20 cellular contexts compared by ENCODE assay signal in genomic region chr10:131926743-131927595, GRCh38. TPM values are rescaled to one million over a fixed set of nuclear protein-coding genes. Genes with fewer than 3 reads are reported as not detected.
DNase-seq lines count a peak whose midpoint lies in the region; ATAC-seq and TF ChIP-seq lines count a peak whose summit lies in the region.
"Had no signal": no experiment of that assay in that cellular context is flagged by ENCODE, and none has a peak within 500 bp of the region (broad histone marks: within the 10 kb centered on the region; RNA-seq: fewer than 3 reads in every experiment).

No MANE protein-coding gene starts in this region.

- ATAC-seq in T-helper 17 cell (no peak), memory B cell (ENCODE audit: low read depth) (no peak)

- H3K4me1 Mint-ChIP-seq in MCF 10A (ENCODE audit: insufficient read depth, unreplicated experiment) (peaks cover 23% of the 10 kb centered on the region), T-helper 17 cell (peaks cover 51% of the 10 kb centered on the region), memory B cell (peaks cover 46% of the 10 kb centered on the region)

- peaks cover 10% of the 10 kb centered on the region for H3K4me1 ChIP-seq in mammary epithelial cell (ENCODE audit: insufficient read depth, low read length)
- H3K4me1 ChIP-seq in HAP-1, result peaks cover 2% of the 10 kb centered on the region

- POLR2A ChIA-PET in MCF 10A (lab: Yijun Ruan, JAX), result no interaction called here

- 97% methylated on average over 21 of the region's 28 CpGs for WGBS in mammary epithelial cell (ENCODE audit: low coverage, missing lambda C conversion rate)

- no peak overlapping the region for H3K4me2 ChIP-seq in mammary epithelial cell (ENCODE audit: insufficient read depth, low read depth, low read length)

- H3K79me2 ChIP-seq in mammary epithelial cell (ENCODE audit: insufficient read depth, low read length), result peaks cover 100% of the 10 kb centered on the region

- H2AFZ ChIP-seq in mammary epithelial cell (ENCODE audit: low read depth, low read length), result no peak overlapping the region

- H3K27me3 Mint-ChIP-seq in MCF 10A (ENCODE audit: insufficient read depth, unreplicated experiment) (no peaks in the 10 kb centered on the region), T-helper 17 cell (no peaks in the 10 kb centered on the region), memory B cell (no peaks in the 10 kb centered on the region)
- H3K27me3 Mint-ChIP-seq: IgD-negative memory B cell had no signal

- no peak for DNase-seq in MCF 10A (ENCODE audit: unreplicated experiment)
- DNase-seq in mammary epithelial cell, result no peak
- DNase-seq in T-helper 17 cell, result no peak
- no peak for DNase-seq in memory B cell (ENCODE audit: low spot score in 2 of 2)
- no peak for DNase-seq in HAP-1 (ENCODE audit: low spot score in 2 of 2)
- DNase-seq in NCI-H1417 (lab: John Stamatoyannopoulos, UW), result no peak
- DNase-seq in NCI-H2196 treated with DMSO at 0.1 percent for 48 hours (lab: John Stamatoyannopoulos, UW; ENCODE audit: unreplicated experiment), result no peak
- DNase-seq: activated CD4-positive, CD25-positive, alpha-beta regulatory T cell treated with anti-CD3 and anti-CD28 coated beads, Interleukin-2, amount 50 U/mL, for 72 hours; anterior cingulate cortex; DMS53; islet precursor cell; NCI-H2081 treated with DMSO at 0.1 percent for 48 hours; NCI-H524; occipital lobe; Right ventricle myocardium superior; substantia nigra; T-helper 9 cell had no signal

- H3K4me3 ChIP-seq in mammary epithelial cell (replicated peaks in 1 of 3; ENCODE audit: insufficient read depth in 1 of 3, low read depth in 2 of 3, low read length in 3 of 3) (no peak overlapping the region), HAP-1 (no peak overlapping the region)
- H3K4me3 ChIP-seq: right lobe of liver had no signal

- CTCF ChIA-PET in MCF 10A (lab: Yijun Ruan, JAX), result interaction anchor here (0.7 to 1.8 kb wide), 3 partner anchors 10 to 216 kb away, joined by 3 to 10 read pairs (median 4); no protein-coding TSS in a partner anchor
- CTCF ChIA-PET in mammary epithelial cell (lab: Charles Lee; ENCODE audit: low non-redundant PET), result no interaction called here

- peaks cover 2% of the 10 kb centered on the region for H4K20me1 ChIP-seq in mammary epithelial cell (ENCODE audit: insufficient read depth, low read length)

- BruUV-seq in MCF 10A (replicated peaks; lab: Mats Ljungman, UMichigan) (no TSS peak), mammary epithelial cell (replicated peaks; lab: Mats Ljungman, UMichigan) (no TSS peak)

- intact Hi-C loops in MCF 10A (cut with micrococcal nuclease), result no loop called here
- intact Hi-C loops in mammary epithelial cell (cut with micrococcal nuclease), result no loop called here

- H3K4me3 Mint-ChIP-seq in MCF 10A (ENCODE audit: unreplicated experiment) (no peak overlapping the region), T-helper 17 cell (peak overlapping the region; percentile 69), memory B cell (peak overlapping the region; percentile 45)
- H3K4me3 Mint-ChIP-seq: mesothelial cell of epicardium had no signal

- H3K27ac ChIP-seq in mammary epithelial cell (ENCODE audit: insufficient read depth, low read depth, low read length), result no peak overlapping the region
- H3K27ac ChIP-seq: right lobe of liver had no signal

- H3K27ac Mint-ChIP-seq in MCF 10A (ENCODE audit: low read depth, unreplicated experiment) (peak overlapping the region; percentile 84), T-helper 17 cell (peak overlapping the region; percentile 62), memory B cell (no peak overlapping the region)
- H3K27ac Mint-ChIP-seq: mesothelial cell of epicardium had no signal

- dilution Hi-C loops in mammary epithelial cell (cut with HindIII; ENCODE audit: low sequenced_read_pairs), result no loop called here

- H3K36me3 Mint-ChIP-seq in MCF 10A (ENCODE audit: insufficient read depth, unreplicated experiment), result peaks cover 10% of the 10 kb centered on the region
- H3K36me3 Mint-ChIP-seq in T-helper 17 cell (ENCODE audit: low read depth), result peaks cover 12% of the 10 kb centered on the region
- H3K36me3 Mint-ChIP-seq in memory B cell, result peaks cover 19% of the 10 kb centered on the region

- no peak overlapping the region for H3K9ac ChIP-seq in mammary epithelial cell (ENCODE audit: insufficient read depth, low read length)

- peaks cover 12% of the 10 kb centered on the region for H3K9me3 ChIP-seq in mammary epithelial cell (replicated peaks; ENCODE audit: insufficient read depth, low read length)
- H3K9me3 ChIP-seq in T-helper 17 cell (ENCODE audit: control insufficient read depth, low read length, poor library complexity, severe bottlenecking), result no peaks in the 10 kb centered on the region
- peaks cover 12% of the 10 kb centered on the region for H3K9me3 ChIP-seq in HAP-1
- H3K9me3 ChIP-seq: right lobe of liver had no signal

- H3K36me3 ChIP-seq in mammary epithelial cell (ENCODE audit: insufficient read depth, low read length), result no peaks in the 10 kb centered on the region
- H3K36me3 ChIP-seq in HAP-1 (replicated peaks), result no peaks in the 10 kb centered on the region; the same call in none of the 2 replicates
- H3K36me3 ChIP-seq: right lobe of liver had no signal

- H3K27me3 ChIP-seq in mammary epithelial cell (ENCODE audit: insufficient read depth, low read length) (no peaks in the 10 kb centered on the region), HAP-1 (ENCODE audit: low read depth) (no peaks in the 10 kb centered on the region)
- H3K27me3 ChIP-seq: right lobe of liver had no signal

- TF ChIP-seq CTCF in MCF 10A (IDR thresholded peaks at IDR 0.05; ENCODE audit: unreplicated experiment) (no peak), mammary epithelial cell (conservative IDR thresholded peaks at IDR 0.05 in 1 of 2, IDR thresholded peaks at IDR 0.05 in 1 of 2; ENCODE audit: extremely low read depth in 1 of 2, insufficient read depth in 1 of 2, low read depth in 1 of 2, low read length in 2 of 2) (no peak)

- H3K9me3 Mint-ChIP-seq in MCF 10A (ENCODE audit: unreplicated experiment) (no peaks in the 10 kb centered on the region), memory B cell (peaks cover 2% of the 10 kb centered on the region)

- in situ Hi-C loops in mammary epithelial cell (cut with MboI; ENCODE audit: low sequenced_read_pairs in 2 of 2) (no loop called here), HAP-1 (cut with MboI; ENCODE audit: low sequenced_read_pairs) (no loop called here)

RNA-seq across cellular contexts. Expression of gene PPP2R2D, which starts 26.2 kb away (rescaled TPM):
- total RNA-seq in MCF 10A (2022) (34.9 and 35.5 TPM in 2 replicates), mammary epithelial cell (10 to 100 TPM; 33.7 to 36.5 TPM), T-helper 17 cell (10 to 100 TPM; 34.5 to 36.6 TPM)
- 42.4 TPM for polyA plus RNA-seq in mammary epithelial cell
- 63.3 TPM for polyA minus RNA-seq in mammary epithelial cell

RNA-seq across cellular contexts. Expression of gene BNIP3, which starts 54.8 kb away (rescaled TPM):
- total RNA-seq in MCF 10A (2022) (47.0 and 53.0 TPM in 2 replicates), mammary epithelial cell (10 to 100 TPM; 50.8 to 65.2 TPM), T-helper 17 cell (10 to 100 TPM; 12.7 to 22.0 TPM)
- 102 TPM for polyA plus RNA-seq in mammary epithelial cell
- 55.5 TPM for polyA minus RNA-seq in mammary epithelial cell
